In genomic region chr12:107610030-107610859, GRCh38 we compare ENCODE assay signal across 9 cellular contexts.
DNase-seq lines count a peak whose midpoint lies in the region; ATAC-seq and TF ChIP-seq lines count a peak whose summit lies in the region.
"Had no signal": no experiment of that assay in that cellular context is flagged by ENCODE, and none has a peak within 500 bp of the region (broad histone marks: within the 10 kb centered on the region; RNA-seq: fewer than 3 reads in every experiment).

No MANE protein-coding gene starts in this region.

- no peak for ATAC-seq in activated CD8-positive, alpha-beta T cell treated with anti-CD3 and anti-CD28 coated beads, Interleukin-2, amount 10 ng/mL, durations not matched to agents 7 days and 5 days
- ATAC-seq in stimulated activated naive CD8-positive, alpha-beta T cell treated with anti-CD3 and anti-CD28 coated beads, Interleukin-15, Interleukin-2, amounts not matched to agents 100 U/mL and 50 U/mL, for 24 hours = no peak

- intact Hi-C loops in uterus (cut with DNase I; ENCODE audit: low total_unique reads) = no loop called here

- H3K4me1 ChIP-seq in uterus = no peaks in the 10 kb centered on the region

- no peak overlapping the region for H3K27ac ChIP-seq in uterus

- CTCF ChIA-PET in activated CD8-positive, alpha-beta T cell treated with anti-CD3 and anti-CD28 coated beads, Interleukin-2, amount 10 ng/mL, durations not matched to agents 7 days and 5 days (lab: Charles Lee) = interaction anchor here (0.6 to 7.9 kb wide), 12 partner anchors 11 to 521 kb away, joined by 3 to 243 read pairs (median 4); no protein-coding TSS in a partner anchor

- H3K4me3 ChIP-seq in uterus = no peak overlapping the region

- no peak overlapping the region for H3K27ac Mint-ChIP-seq in activated CD8-positive, alpha-beta T cell treated with anti-CD3 and anti-CD28 coated beads, Interleukin-2, amount 10 ng/mL, durations not matched to agents 7 days and 5 days
- H3K27ac Mint-ChIP-seq: activated naive CD8-positive, alpha-beta T cell had no signal

- peaks cover 3% of the 10 kb centered on the region for H3K36me3 Mint-ChIP-seq in activated CD8-positive, alpha-beta T cell treated with anti-CD3 and anti-CD28 coated beads, Interleukin-2, amount 10 ng/mL, durations not matched to agents 7 days and 5 days (ENCODE audit: low read depth)

- TF ChIP-seq POLR2A in uterus (IDR thresholded peaks at IDR 0.05) = no peak

- no peaks in the 10 kb centered on the region for H3K27me3 Mint-ChIP-seq in activated CD8-positive, alpha-beta T cell treated with anti-CD3 and anti-CD28 coated beads, Interleukin-2, amount 10 ng/mL, durations not matched to agents 7 days and 5 days (ENCODE audit: low read depth)
- H3K27me3 Mint-ChIP-seq: activated naive CD8-positive, alpha-beta T cell had no signal

- no peaks in the 10 kb centered on the region for H3K27me3 ChIP-seq in uterus

- TF ChIP-seq CTCF in LNCAP (IDR thresholded peaks at IDR 0.05) (peak; percentile 80), uterus (IDR thresholded peaks at IDR 0.05) (no peak)

- no peaks in the 10 kb centered on the region for H3K9me3 Mint-ChIP-seq in activated CD8-positive, alpha-beta T cell treated with anti-CD3 and anti-CD28 coated beads, Interleukin-2, amount 10 ng/mL, durations not matched to agents 7 days and 5 days (ENCODE audit: insufficient read depth)

- H3K4me3 Mint-ChIP-seq in activated CD8-positive, alpha-beta T cell treated with anti-CD3 and anti-CD28 coated beads, Interleukin-2, amount 10 ng/mL, durations not matched to agents 7 days and 5 days = no peak overlapping the region
- H3K4me3 Mint-ChIP-seq: activated naive CD8-positive, alpha-beta T cell had no signal

- DNase-seq in SIG-M5 treated with dmso at 0.1 percent for 504 hours (lab: John Stamatoyannopoulos, UW; ENCODE audit: unreplicated experiment) (peak; percentile 5), SIG-M5 (lab: John Stamatoyannopoulos, UW) (no peak), iPS-NIHi11 (ENCODE audit: low spot score) (peak; percentile 74), uterus (no peak)
- DNase-seq in activated CD8-positive, alpha-beta T cell treated with anti-CD3 and anti-CD28 coated beads, Interleukin-2, amount 10 ng/mL, durations not matched to agents 7 days and 5 days = peak; percentile 50
- peak; percentile 52 for DNase-seq in stimulated activated naive CD8-positive, alpha-beta T cell treated with anti-CD3 and anti-CD28 coated beads, Interleukin-15, Interleukin-2, amounts not matched to agents 100 U/mL and 50 U/mL, for 24 hours
- DNase-seq in activated effector memory CD4-positive, alpha-beta T cell treated with Interleukin-2 at 50 U/mL for 16 hours = no peak

- H3K9me3 ChIP-seq in uterus = no peaks in the 10 kb centered on the region

- no peaks in the 10 kb centered on the region for H3K36me3 ChIP-seq in uterus

- POLR2A ChIA-PET in activated CD8-positive, alpha-beta T cell treated with anti-CD3 and anti-CD28 coated beads, Interleukin-2, amount 10 ng/mL, durations not matched to agents 7 days and 5 days (lab: Charles Lee) = no interaction called here

- no peaks in the 10 kb centered on the region for H3K4me1 Mint-ChIP-seq in activated CD8-positive, alpha-beta T cell treated with anti-CD3 and anti-CD28 coated beads, Interleukin-2, amount 10 ng/mL, durations not matched to agents 7 days and 5 days (ENCODE audit: low read depth)

Comparison
In these comparisons a context has a peak if more than half of its experiments do, and no peak if none do; other contexts are left out.
1. DNase-seq: peak in SIG-M5 treated with dmso at 0.1 percent for 504 hours (single experiment), activated CD8-positive, alpha-beta T cell treated with anti-CD3 and anti-CD28 coated beads, Interleukin-2, amount 10 ng/mL, durations not matched to agents 7 days and 5 days (single experiment), iPS-NIHi11 (single experiment) and stimulated activated naive CD8-positive, alpha-beta T cell treated with anti-CD3 and anti-CD28 coated beads, Interleukin-15, Interleukin-2, amounts not matched to agents 100 U/mL and 50 U/mL, for 24 hours (single experiment); none in SIG-M5 (single experiment), activated effector memory CD4-positive, alpha-beta T cell treated with Interleukin-2 at 50 U/mL for 16 hours (single experiment) and uterus (0 of 2).